Comparison of ENCODE assay signal across 1 cellular context in genomic region chr19:1082165-1082927, GRCh38.
TF ChIP-seq lines count a peak whose summit lies in the region.

No MANE protein-coding gene starts in this region.

TF ChIP-seq in HEK293, 187 proteins besides CTCF, POLR2A, EP300 and RAD21 (continued from another document and continues in another):
- TF ChIP-seq ZBTB10 (tag by site-specific recombination; IDR thresholded peaks at IDR 0.05) (no peak), YY2 (tag by site-specific recombination; IDR thresholded peaks at IDR 0.05) (no peak), ZNF623 (tag by site-specific recombination; IDR thresholded peaks at IDR 0.05) (no peak), ZNF792 (tag by site-specific recombination; IDR thresholded peaks at IDR 0.05) (no peak), ZNF530 (tag by site-specific recombination; IDR thresholded peaks at IDR 0.05; ENCODE audit: low read depth) (no peak), ZNF555 (tag by site-specific recombination; conservative IDR thresholded peaks at IDR 0.05) (no peak), ZNF140 (tag by site-specific recombination; IDR thresholded peaks at IDR 0.05) (no peak), ZNF362 (tag by site-specific recombination; IDR thresholded peaks at IDR 0.05) (no peak), ZBTB8A (tag by site-specific recombination; IDR thresholded peaks at IDR 0.05) (no peak), ZNF138 (tag by site-specific recombination; IDR thresholded peaks at IDR 0.05; ENCODE audit: borderline replicate concordance) (no peak), ZNF707 (tag by site-specific recombination; IDR thresholded peaks at IDR 0.05) (no peak), GLI2 (tag by site-specific recombination; IDR thresholded peaks at IDR 0.05; ENCODE audit: borderline replicate concordance, low read depth) (no peak), ZBTB20 (tag by site-specific recombination; IDR thresholded peaks at IDR 0.05) (no peak), BCL11B (tag by site-specific recombination; IDR thresholded peaks at IDR 0.05; ENCODE audit: low read depth) (no peak), ZNF558 (tag by site-specific recombination; IDR thresholded peaks at IDR 0.05) (no peak), ZFP69B (tag by site-specific recombination; IDR thresholded peaks at IDR 0.05) (peak; percentile 80; the same call in 1 of the 2 replicates), WT1 (tag by site-specific recombination; IDR thresholded peaks at IDR 0.05) (peak; percentile 70), ZNF747 (tag by site-specific recombination; IDR thresholded peaks at IDR 0.05) (no peak), ZNF501 (tag by site-specific recombination; IDR thresholded peaks at IDR 0.05) (no peak; the same call in 1 of the 2 replicates), ZNF596 (tag by site-specific recombination; IDR thresholded peaks at IDR 0.05) (no peak), ZBTB21 (tag by site-specific recombination; IDR thresholded peaks at IDR 0.05) (no peak), ZNF426 (tag by site-specific recombination; IDR thresholded peaks at IDR 0.05) (no peak), PRDM1 (tag by site-specific recombination; IDR thresholded peaks at IDR 0.05) (no peak), ZNF239 (tag by site-specific recombination; IDR thresholded peaks at IDR 0.05) (no peak), ZNF529 (tag by site-specific recombination; IDR thresholded peaks at IDR 0.05; ENCODE audit: insufficient replicate concordance) (no peak), ZNF626 (tag by site-specific recombination; IDR thresholded peaks at IDR 0.05) (no peak), ZNF514 (tag by site-specific recombination; IDR thresholded peaks at IDR 0.05) (no peak), ZNF48 (tag by site-specific recombination; IDR thresholded peaks at IDR 0.05) (no peak), ZNF610 (tag by site-specific recombination; IDR thresholded peaks at IDR 0.05; ENCODE audit: borderline replicate concordance) (no peak), ZBTB7A (tag by site-specific recombination; IDR thresholded peaks at IDR 0.05; ENCODE audit: low read depth) (peak; percentile 72)
- TF ChIP-seq, protein P1, sequence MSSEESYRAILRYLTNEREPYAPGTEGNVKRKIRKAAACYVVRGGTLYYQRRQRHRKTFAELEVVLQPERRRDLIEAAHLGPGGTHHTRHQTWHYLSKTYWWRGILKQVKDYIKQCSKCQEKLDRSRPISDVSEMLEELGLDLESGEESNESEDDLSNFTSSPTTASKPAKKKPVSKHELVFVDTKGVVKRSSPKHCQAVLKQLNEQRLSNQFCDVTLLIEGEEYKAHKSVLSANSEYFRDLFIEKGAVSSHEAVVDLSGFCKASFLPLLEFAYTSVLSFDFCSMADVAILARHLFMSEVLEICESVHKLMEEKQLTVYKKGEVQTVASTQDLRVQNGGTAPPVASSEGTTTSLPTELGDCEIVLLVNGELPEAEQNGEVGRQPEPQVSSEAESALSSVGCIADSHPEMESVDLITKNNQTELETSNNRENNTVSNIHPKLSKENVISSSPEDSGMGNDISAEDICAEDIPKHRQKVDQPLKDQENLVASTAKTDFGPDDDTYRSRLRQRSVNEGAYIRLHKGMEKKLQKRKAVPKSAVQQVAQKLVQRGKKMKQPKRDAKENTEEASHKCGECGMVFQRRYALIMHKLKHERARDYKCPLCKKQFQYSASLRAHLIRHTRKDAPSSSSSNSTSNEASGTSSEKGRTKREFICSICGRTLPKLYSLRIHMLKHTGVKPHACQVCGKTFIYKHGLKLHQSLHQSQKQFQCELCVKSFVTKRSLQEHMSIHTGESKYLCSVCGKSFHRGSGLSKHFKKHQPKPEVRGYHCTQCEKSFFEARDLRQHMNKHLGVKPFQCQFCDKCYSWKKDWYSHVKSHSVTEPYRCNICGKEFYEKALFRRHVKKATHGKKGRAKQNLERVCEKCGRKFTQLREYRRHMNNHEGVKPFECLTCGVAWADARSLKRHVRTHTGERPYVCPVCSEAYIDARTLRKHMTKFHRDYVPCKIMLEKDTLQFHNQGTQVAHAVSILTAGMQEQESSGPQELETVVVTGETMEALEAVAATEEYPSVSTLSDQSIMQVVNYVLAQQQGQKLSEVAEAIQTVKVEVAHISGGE (tag by site-specific recombination; conservative IDR thresholded peaks at IDR 0.05; ENCODE audit: low read depth) = no peak
- TF ChIP-seq, protein P2, sequence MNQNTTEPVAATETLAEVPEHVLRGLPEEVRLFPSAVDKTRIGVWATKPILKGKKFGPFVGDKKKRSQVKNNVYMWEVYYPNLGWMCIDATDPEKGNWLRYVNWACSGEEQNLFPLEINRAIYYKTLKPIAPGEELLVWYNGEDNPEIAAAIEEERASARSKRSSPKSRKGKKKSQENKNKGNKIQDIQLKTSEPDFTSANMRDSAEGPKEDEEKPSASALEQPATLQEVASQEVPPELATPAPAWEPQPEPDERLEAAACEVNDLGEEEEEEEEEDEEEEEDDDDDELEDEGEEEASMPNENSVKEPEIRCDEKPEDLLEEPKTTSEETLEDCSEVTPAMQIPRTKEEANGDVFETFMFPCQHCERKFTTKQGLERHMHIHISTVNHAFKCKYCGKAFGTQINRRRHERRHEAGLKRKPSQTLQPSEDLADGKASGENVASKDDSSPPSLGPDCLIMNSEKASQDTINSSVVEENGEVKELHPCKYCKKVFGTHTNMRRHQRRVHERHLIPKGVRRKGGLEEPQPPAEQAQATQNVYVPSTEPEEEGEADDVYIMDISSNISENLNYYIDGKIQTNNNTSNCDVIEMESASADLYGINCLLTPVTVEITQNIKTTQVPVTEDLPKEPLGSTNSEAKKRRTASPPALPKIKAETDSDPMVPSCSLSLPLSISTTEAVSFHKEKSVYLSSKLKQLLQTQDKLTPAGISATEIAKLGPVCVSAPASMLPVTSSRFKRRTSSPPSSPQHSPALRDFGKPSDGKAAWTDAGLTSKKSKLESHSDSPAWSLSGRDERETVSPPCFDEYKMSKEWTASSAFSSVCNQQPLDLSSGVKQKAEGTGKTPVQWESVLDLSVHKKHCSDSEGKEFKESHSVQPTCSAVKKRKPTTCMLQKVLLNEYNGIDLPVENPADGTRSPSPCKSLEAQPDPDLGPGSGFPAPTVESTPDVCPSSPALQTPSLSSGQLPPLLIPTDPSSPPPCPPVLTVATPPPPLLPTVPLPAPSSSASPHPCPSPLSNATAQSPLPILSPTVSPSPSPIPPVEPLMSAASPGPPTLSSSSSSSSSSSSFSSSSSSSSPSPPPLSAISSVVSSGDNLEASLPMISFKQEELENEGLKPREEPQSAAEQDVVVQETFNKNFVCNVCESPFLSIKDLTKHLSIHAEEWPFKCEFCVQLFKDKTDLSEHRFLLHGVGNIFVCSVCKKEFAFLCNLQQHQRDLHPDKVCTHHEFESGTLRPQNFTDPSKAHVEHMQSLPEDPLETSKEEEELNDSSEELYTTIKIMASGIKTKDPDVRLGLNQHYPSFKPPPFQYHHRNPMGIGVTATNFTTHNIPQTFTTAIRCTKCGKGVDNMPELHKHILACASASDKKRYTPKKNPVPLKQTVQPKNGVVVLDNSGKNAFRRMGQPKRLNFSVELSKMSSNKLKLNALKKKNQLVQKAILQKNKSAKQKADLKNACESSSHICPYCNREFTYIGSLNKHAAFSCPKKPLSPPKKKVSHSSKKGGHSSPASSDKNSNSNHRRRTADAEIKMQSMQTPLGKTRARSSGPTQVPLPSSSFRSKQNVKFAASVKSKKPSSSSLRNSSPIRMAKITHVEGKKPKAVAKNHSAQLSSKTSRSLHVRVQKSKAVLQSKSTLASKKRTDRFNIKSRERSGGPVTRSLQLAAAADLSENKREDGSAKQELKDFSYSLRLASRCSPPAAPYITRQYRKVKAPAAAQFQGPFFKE (tag by site-specific recombination; IDR thresholded peaks at IDR 0.05; ENCODE audit: borderline replicate concordance) = no peak
- TF ChIP-seq, protein P3, sequence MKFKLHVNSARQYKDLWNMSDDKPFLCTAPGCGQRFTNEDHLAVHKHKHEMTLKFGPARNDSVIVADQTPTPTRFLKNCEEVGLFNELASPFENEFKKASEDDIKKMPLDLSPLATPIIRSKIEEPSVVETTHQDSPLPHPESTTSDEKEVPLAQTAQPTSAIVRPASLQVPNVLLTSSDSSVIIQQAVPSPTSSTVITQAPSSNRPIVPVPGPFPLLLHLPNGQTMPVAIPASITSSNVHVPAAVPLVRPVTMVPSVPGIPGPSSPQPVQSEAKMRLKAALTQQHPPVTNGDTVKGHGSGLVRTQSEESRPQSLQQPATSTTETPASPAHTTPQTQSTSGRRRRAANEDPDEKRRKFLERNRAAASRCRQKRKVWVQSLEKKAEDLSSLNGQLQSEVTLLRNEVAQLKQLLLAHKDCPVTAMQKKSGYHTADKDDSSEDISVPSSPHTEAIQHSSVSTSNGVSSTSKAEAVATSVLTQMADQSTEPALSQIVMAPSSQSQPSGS (tag by site-specific recombination; IDR thresholded peaks at IDR 0.05; ENCODE audit: low read depth) = no peak
- TF ChIP-seq, protein P4, sequence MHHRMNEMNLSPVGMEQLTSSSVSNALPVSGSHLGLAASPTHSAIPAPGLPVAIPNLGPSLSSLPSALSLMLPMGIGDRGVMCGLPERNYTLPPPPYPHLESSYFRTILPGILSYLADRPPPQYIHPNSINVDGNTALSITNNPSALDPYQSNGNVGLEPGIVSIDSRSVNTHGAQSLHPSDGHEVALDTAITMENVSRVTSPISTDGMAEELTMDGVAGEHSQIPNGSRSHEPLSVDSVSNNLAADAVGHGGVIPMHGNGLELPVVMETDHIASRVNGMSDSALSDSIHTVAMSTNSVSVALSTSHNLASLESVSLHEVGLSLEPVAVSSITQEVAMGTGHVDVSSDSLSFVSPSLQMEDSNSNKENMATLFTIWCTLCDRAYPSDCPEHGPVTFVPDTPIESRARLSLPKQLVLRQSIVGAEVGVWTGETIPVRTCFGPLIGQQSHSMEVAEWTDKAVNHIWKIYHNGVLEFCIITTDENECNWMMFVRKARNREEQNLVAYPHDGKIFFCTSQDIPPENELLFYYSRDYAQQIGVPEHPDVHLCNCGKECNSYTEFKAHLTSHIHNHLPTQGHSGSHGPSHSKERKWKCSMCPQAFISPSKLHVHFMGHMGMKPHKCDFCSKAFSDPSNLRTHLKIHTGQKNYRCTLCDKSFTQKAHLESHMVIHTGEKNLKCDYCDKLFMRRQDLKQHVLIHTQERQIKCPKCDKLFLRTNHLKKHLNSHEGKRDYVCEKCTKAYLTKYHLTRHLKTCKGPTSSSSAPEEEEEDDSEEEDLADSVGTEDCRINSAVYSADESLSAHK (tag by site-specific recombination; IDR thresholded peaks at IDR 0.05) = no peak
- TF ChIP-seq, protein P5, sequence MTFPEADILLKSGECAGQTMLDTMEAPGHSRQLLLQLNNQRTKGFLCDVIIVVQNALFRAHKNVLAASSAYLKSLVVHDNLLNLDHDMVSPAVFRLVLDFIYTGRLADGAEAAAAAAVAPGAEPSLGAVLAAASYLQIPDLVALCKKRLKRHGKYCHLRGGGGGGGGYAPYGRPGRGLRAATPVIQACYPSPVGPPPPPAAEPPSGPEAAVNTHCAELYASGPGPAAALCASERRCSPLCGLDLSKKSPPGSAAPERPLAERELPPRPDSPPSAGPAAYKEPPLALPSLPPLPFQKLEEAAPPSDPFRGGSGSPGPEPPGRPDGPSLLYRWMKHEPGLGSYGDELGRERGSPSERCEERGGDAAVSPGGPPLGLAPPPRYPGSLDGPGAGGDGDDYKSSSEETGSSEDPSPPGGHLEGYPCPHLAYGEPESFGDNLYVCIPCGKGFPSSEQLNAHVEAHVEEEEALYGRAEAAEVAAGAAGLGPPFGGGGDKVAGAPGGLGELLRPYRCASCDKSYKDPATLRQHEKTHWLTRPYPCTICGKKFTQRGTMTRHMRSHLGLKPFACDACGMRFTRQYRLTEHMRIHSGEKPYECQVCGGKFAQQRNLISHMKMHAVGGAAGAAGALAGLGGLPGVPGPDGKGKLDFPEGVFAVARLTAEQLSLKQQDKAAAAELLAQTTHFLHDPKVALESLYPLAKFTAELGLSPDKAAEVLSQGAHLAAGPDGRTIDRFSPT (tag by site-specific recombination; IDR thresholded peaks at IDR 0.05) = no peak
- TF ChIP-seq, protein P6, sequence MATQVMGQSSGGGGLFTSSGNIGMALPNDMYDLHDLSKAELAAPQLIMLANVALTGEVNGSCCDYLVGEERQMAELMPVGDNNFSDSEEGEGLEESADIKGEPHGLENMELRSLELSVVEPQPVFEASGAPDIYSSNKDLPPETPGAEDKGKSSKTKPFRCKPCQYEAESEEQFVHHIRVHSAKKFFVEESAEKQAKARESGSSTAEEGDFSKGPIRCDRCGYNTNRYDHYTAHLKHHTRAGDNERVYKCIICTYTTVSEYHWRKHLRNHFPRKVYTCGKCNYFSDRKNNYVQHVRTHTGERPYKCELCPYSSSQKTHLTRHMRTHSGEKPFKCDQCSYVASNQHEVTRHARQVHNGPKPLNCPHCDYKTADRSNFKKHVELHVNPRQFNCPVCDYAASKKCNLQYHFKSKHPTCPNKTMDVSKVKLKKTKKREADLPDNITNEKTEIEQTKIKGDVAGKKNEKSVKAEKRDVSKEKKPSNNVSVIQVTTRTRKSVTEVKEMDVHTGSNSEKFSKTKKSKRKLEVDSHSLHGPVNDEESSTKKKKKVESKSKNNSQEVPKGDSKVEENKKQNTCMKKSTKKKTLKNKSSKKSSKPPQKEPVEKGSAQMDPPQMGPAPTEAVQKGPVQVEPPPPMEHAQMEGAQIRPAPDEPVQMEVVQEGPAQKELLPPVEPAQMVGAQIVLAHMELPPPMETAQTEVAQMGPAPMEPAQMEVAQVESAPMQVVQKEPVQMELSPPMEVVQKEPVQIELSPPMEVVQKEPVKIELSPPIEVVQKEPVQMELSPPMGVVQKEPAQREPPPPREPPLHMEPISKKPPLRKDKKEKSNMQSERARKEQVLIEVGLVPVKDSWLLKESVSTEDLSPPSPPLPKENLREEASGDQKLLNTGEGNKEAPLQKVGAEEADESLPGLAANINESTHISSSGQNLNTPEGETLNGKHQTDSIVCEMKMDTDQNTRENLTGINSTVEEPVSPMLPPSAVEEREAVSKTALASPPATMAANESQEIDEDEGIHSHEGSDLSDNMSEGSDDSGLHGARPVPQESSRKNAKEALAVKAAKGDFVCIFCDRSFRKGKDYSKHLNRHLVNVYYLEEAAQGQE (tag by site-specific recombination; IDR thresholded peaks at IDR 0.05) = no peak
